8 cellular contexts compared by ENCODE assay signal in genomic region chr6:31546339-31546961, GRCh38. TPM values are rescaled to one million over a fixed set of nuclear protein-coding genes. Genes with fewer than 3 reads are reported as not detected.
DNase-seq lines count a peak whose midpoint lies in the region; ATAC-seq and TF ChIP-seq lines count a peak whose summit lies in the region.

ATP6V1G2 (minus strand) TSS chr6:31546608; CDS start chr6:31546559, 49 bp downstream.

- H3K9me3 ChIP-seq in WERI-Rb-1 (ENCODE audit: severe bottlenecking) (no peaks in the 10 kb centered on the region), breast epithelium (no peaks in the 10 kb centered on the region), smooth muscle cell (replicated peaks; ENCODE audit: low read depth) (no peaks in the 10 kb centered on the region)

- intact Hi-C loops in breast epithelium (cut with DNase I; ENCODE audit: low total_unique reads) = loop anchor here (5.0 kb wide), 1 partner anchor 46 kb away; the partner anchor contains the start of gene NCR3

- DNase-seq in NCI-H2196 (lab: John Stamatoyannopoulos, UW; ENCODE audit: unreplicated experiment) (peak; percentile 93), WERI-Rb-1 (peak; percentile 99), breast epithelium (ENCODE audit: low spot score in 2 of 2) (peak; percentile 91 to 92), iPS-NIHi11 (ENCODE audit: low spot score) (peak; percentile 78), smooth muscle cell (lab: John Stamatoyannopoulos, UW; ENCODE audit: unreplicated experiment) (peak; percentile 57)

- ATAC-seq in HG03139 (IDR thresholded peaks at IDR 0.05; ENCODE audit: unreplicated experiment) = peak; percentile 37
- ATAC-seq in HG03457 (IDR thresholded peaks at IDR 0.05; ENCODE audit: unreplicated experiment) = no peak

- H3K36me3 ChIP-seq in WERI-Rb-1 (peaks cover 38% of the 10 kb centered on the region), breast epithelium (no peaks in the 10 kb centered on the region), smooth muscle cell (ENCODE audit: low read depth) (no peaks in the 10 kb centered on the region)

- peak within 1 kb of the TSS; percentile 65 for H3K4me3 ChIP-seq in WERI-Rb-1 (ENCODE audit: low read depth, low read length)
- peak within 1 kb of the TSS; percentile 21 to 67 (median 50) for H3K4me3 ChIP-seq in breast epithelium
- H3K4me3 ChIP-seq in smooth muscle cell = peak within 1 kb of the TSS; percentile 74

- H3K27ac ChIP-seq in WERI-Rb-1 (peak within 1 kb of the TSS; percentile 82), breast epithelium (peak within 1 kb of the TSS; percentile 75 to 84), smooth muscle cell (ENCODE audit: low read depth) (peak within 1 kb of the TSS; percentile 79)

- H3K79me2 ChIP-seq in smooth muscle cell (ENCODE audit: low read depth) = peaks cover 28% of the 10 kb centered on the region

- peaks cover 0 to 11% of the 10 kb centered on the region in 2 donors for H3K4me1 ChIP-seq in breast epithelium
- peaks cover 12% of the 10 kb centered on the region for H3K4me1 ChIP-seq in smooth muscle cell (ENCODE audit: low read depth)

- TF ChIP-seq POLR2A in breast epithelium (IDR thresholded peaks at IDR 0.05) = no peak

- peak within 1 kb of the TSS; percentile 85 for H3K9ac ChIP-seq in smooth muscle cell (ENCODE audit: low read depth)

- no peaks in the 10 kb centered on the region for H3K27me3 ChIP-seq in WERI-Rb-1 (ENCODE audit: insufficient read depth, low read depth, severe bottlenecking)
- H3K27me3 ChIP-seq in breast epithelium = no peaks in the 10 kb centered on the region
- H3K27me3 ChIP-seq in smooth muscle cell (ENCODE audit: low read depth) = no peaks in the 10 kb centered on the region

- WGBS in smooth muscle cell (ENCODE audit: low lambda C conversion rate) = 5% methylated on average over 11 of the region's 11 CpGs

- peak within 1 kb of the TSS; percentile 91 for H3K4me2 ChIP-seq in smooth muscle cell

- H3F3A ChIP-seq in smooth muscle cell (ENCODE audit: low read depth) = peaks cover 14% of the 10 kb centered on the region

- no peaks in the 10 kb centered on the region for H4K20me1 ChIP-seq in smooth muscle cell (ENCODE audit: low read depth)

- H2AFZ ChIP-seq in smooth muscle cell (ENCODE audit: low read depth) = peak within 1 kb of the TSS; percentile 91

- TF ChIP-seq CTCF in GM12872 (IDR thresholded peaks at IDR 0.05; ENCODE audit: insufficient read depth, low read depth, low read length) = peak; percentile 97
- peak; percentile 98 for TF ChIP-seq CTCF in WERI-Rb-1 (IDR thresholded peaks at IDR 0.05; ENCODE audit: low read depth, low read length)
- TF ChIP-seq CTCF in breast epithelium (IDR thresholded peaks at IDR 0.05) = peak; percentile 94 to 98 (median 96)
- TF ChIP-seq CTCF in smooth muscle cell (IDR thresholded peaks at IDR 0.05; ENCODE audit: borderline replicate concordance, insufficient read depth, poor library complexity, severe bottlenecking) = peak; percentile 99

RNA-seq across cellular contexts. Expression of gene ATP6V1G2, which starts in this region (rescaled TPM):
- 1 to 10 TPM in 2 of 3 donors, under 1 TPM in 1; 0.44 to 1.8 (median 1.6) TPM for total RNA-seq in breast epithelium
- total RNA-seq in smooth muscle cell = 0.90 and 1.0 TPM in 2 replicates
- polyA plus RNA-seq in smooth muscle cell = 2.3 and 2.4 TPM in 2 replicates
